ENCODE assay signal across 10 cellular contexts in the genomic region with DNA sequence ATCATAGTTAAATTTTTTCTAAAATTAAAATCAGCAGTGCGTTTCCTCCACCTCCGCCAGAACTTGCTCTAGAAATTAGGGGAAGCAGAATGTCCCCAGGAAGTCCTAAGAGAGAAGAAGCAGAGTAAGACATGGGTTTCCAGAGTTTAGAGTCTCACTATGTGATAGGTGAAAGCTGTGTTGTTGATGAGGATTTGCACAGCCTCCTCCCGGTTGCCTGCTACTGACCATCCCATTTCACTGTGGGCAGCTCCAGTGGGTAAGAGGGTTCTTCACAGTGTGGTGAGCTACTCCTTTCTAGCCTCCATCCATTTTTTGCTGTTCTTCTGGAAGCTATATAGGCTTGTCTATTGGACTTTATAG. TPM values are rescaled to one million over a fixed set of nuclear protein-coding genes. Genes with fewer than 3 reads are reported as not detected.
DNase-seq lines count a peak whose midpoint lies in the region; ATAC-seq, FAIRE-seq and TF ChIP-seq lines count a peak whose summit lies in the region.
"Had no signal": no experiment of that assay in that cellular context is flagged by ENCODE, and none has a peak within 500 bp of the region (broad histone marks: within the 10 kb centered on the region; RNA-seq: fewer than 3 reads in every experiment).

No MANE protein-coding gene starts in this region.

- peaks cover 61% of the 10 kb centered on the region for H3K4me1 Mint-ChIP-seq in CD8-positive, alpha-beta T cell (ENCODE audit: low read depth)

- no peaks in the 10 kb centered on the region for H3K27me3 ChIP-seq in CD8-positive, alpha-beta T cell (ENCODE audit: insufficient read depth, low read length)
- H3K27me3 ChIP-seq in breast epithelium (no peaks in the 10 kb centered on the region), osteoblast (ENCODE audit: insufficient read depth, low read length) (no peaks in the 10 kb centered on the region)

- H3K27ac Mint-ChIP-seq in CD8-positive, alpha-beta T cell: peak overlapping the region; percentile 95

- no peaks in the 10 kb centered on the region for H3K9me3 ChIP-seq in CD8-positive, alpha-beta T cell (ENCODE audit: low read length)
- H3K9me3 ChIP-seq in HEK293 (ENCODE audit: control insufficient read depth, insufficient read depth, low read depth, low read length): no peaks in the 10 kb centered on the region
- H3K9me3 ChIP-seq in breast epithelium: no peaks in the 10 kb centered on the region
- H3K9me3 ChIP-seq in osteoblast (ENCODE audit: low read depth, low read length): no peaks in the 10 kb centered on the region

- H3K36me3 Mint-ChIP-seq in CD8-positive, alpha-beta T cell: no peaks in the 10 kb centered on the region

- TF ChIP-seq POLR2A in breast epithelium (IDR thresholded peaks at IDR 0.05): no peak
- no peak for TF ChIP-seq POLR2A in H54 (IDR thresholded peaks at IDR 0.05; ENCODE audit: low read depth, low read length)

- peak overlapping the region; percentile 71 for H3K4me3 Mint-ChIP-seq in CD8-positive, alpha-beta T cell

- DNase-seq in CD8-positive, alpha-beta T cell: no peak
- DNase-seq in breast epithelium (ENCODE audit: low spot score in 2 of 2): no peak
- no peak for DNase-seq in osteoblast (ENCODE audit: insufficient read length, low spot score, missing footprints)
- DNase-seq in H54 (ENCODE audit: insufficient read length, low spot score): no peak
- DNase-seq in D721Med (ENCODE audit: insufficient read length, low spot score): no peak
- DNase-seq: DMS153 had no signal

- H3K4me2 ChIP-seq in osteoblast (ENCODE audit: insufficient read depth, low read length): peak overlapping the region; percentile 91

- no peaks in the 10 kb centered on the region for H3K36me3 ChIP-seq in CD8-positive, alpha-beta T cell (ENCODE audit: insufficient read depth, low read length)
- H3K36me3 ChIP-seq in HEK293 (ENCODE audit: control insufficient read depth in 2 of 2, insufficient read depth in 1 of 2, low read length in 2 of 2) (no peaks in the 10 kb centered on the region), breast epithelium (no peaks in the 10 kb centered on the region), osteoblast (ENCODE audit: insufficient read depth, low read length) (no peaks in the 10 kb centered on the region)

- ATAC-seq in CD8-positive, alpha-beta T cell: no peak
- ATAC-seq in HG02610 (IDR thresholded peaks at IDR 0.05; ENCODE audit: unreplicated experiment): no peak
- no peak for ATAC-seq in HG02642 (IDR thresholded peaks at IDR 0.05; ENCODE audit: poor library complexity, unreplicated experiment)

- H3K4me3 ChIP-seq in CD8-positive, alpha-beta T cell (ENCODE audit: low read depth, low read length): peak overlapping the region; percentile 11
- no peak overlapping the region for H3K4me3 ChIP-seq in HEK293 (ENCODE audit: low read depth, low read length)
- no peak overlapping the region for H3K4me3 ChIP-seq in breast epithelium
- H3K4me3 ChIP-seq in osteoblast (ENCODE audit: insufficient read depth, low read length): peak overlapping the region; percentile 63
- H3K4me3 ChIP-seq: lung had no signal

- TF ChIP-seq CTCF in CD8-positive, alpha-beta T cell (IDR thresholded peaks at IDR 0.05): no peak
- TF ChIP-seq CTCF in HEK293 (tag by site-specific recombination; IDR thresholded peaks at IDR 0.05) (no peak), breast epithelium (IDR thresholded peaks at IDR 0.05) (no peak), osteoblast (IDR thresholded peaks at IDR 0.05; ENCODE audit: extremely low read depth, low read depth, low read length) (no peak), D721Med (IDR thresholded peaks at IDR 0.05; ENCODE audit: insufficient read depth, missing control alignments) (no peak)

- POLR2A ChIA-PET in CD8-positive, alpha-beta T cell (lab: Charles Lee): interaction anchor here (1.4 to 4.7 kb wide), 2 partner anchors 9 to 12 kb away, joined by 5 to 30 read pairs; a partner anchor contains a TSS
- POLR2A ChIA-PET in HEK293 (lab: Yijun Ruan, JAX): no interaction called here

- H3K79me2 ChIP-seq in osteoblast (ENCODE audit: insufficient read depth, low read length): peaks cover 29% of the 10 kb centered on the region

- H3K9me3 Mint-ChIP-seq in CD8-positive, alpha-beta T cell: no peaks in the 10 kb centered on the region

- intact Hi-C loops in CD8-positive, alpha-beta T cell (cut with DNase I, micrococcal nuclease): loop anchor here (1.0 to 5.0 kb wide), 2 partner anchors 13 to 72 kb away; a partner anchor contains a TSS
- intact Hi-C loops in breast epithelium (cut with DNase I; ENCODE audit: low total_unique reads): loop anchor here (10.0 kb wide), 1 partner anchor 305 kb away; no protein-coding TSS in a partner anchor

- FAIRE-seq in H54 (lab: Jason Lieb, UNC) (no peak), D721Med (lab: Jason Lieb, UNC) (no peak)

- H4K20me1 ChIP-seq in osteoblast (ENCODE audit: insufficient read depth, low read length): peaks cover 15% of the 10 kb centered on the region

- CTCF ChIA-PET in CD8-positive, alpha-beta T cell (lab: Charles Lee): interaction anchor here (1.3 kb wide), 1 partner anchor 14 kb away, joined by 3 read pairs; no protein-coding TSS in a partner anchor
- CTCF ChIA-PET in HEK293 (lab: Yijun Ruan, JAX): interaction anchor here (0.6 to 0.7 kb wide), 3 partner anchors 142 to 1943 kb away, joined by 3 to 4 read pairs (median 3); no protein-coding TSS in a partner anchor

- peaks cover 44% of the 10 kb centered on the region for H3K4me1 ChIP-seq in CD8-positive, alpha-beta T cell (ENCODE audit: insufficient read depth, low read length)
- H3K4me1 ChIP-seq in HEK293 (ENCODE audit: control insufficient read depth, insufficient read depth, low read length) (peaks cover 24% of the 10 kb centered on the region), breast epithelium (no peaks in the 10 kb centered on the region), osteoblast (ENCODE audit: insufficient read depth, low read length) (peaks cover 29% of the 10 kb centered on the region)

- peak overlapping the region; percentile 51 for H2AFZ ChIP-seq in osteoblast (ENCODE audit: low read length)

- no peaks in the 10 kb centered on the region for H3K27me3 Mint-ChIP-seq in CD8-positive, alpha-beta T cell (ENCODE audit: low read depth)

- H3K27ac ChIP-seq in CD8-positive, alpha-beta T cell (ENCODE audit: low read depth, low read length): peak overlapping the region; percentile 60
- no peak overlapping the region for H3K27ac ChIP-seq in HEK293 (ENCODE audit: extremely low read depth, low read depth, low read length)
- peak overlapping the region; percentile 52 to 80 for H3K27ac ChIP-seq in breast epithelium
- H3K27ac ChIP-seq in osteoblast (ENCODE audit: low read depth, low read length): peak overlapping the region; percentile 94

TF ChIP-seq in HEK293, 187 proteins besides CTCF, POLR2A, EP300 and RAD21:
- no peak for TF ChIP-seq ZNF544 (tag by site-specific recombination; IDR thresholded peaks at IDR 0.05)
- no peak for TF ChIP-seq ZNF184 (tag by site-specific recombination; IDR thresholded peaks at IDR 0.05)
- TF ChIP-seq ZNF394 (tag by site-specific recombination; IDR thresholded peaks at IDR 0.05; ENCODE audit: borderline replicate concordance): peak; percentile 40; the same call in 1 of the 2 replicates

RNA-seq across cellular contexts. Expression of a gene that starts 13.3 kb away (rescaled TPM):
- total RNA-seq in CD8-positive, alpha-beta T cell: 1 to 10 TPM in 1 of 2 experiments, under 1 TPM in 1; 0.90 to 1.0 TPM
- 10 to 100 TPM; 10.5 to 28.8 (median 13.2) TPM for total RNA-seq in breast epithelium
- total RNA-seq in osteoblast: 18.1 and 21.2 TPM in 2 replicates

Comparison
In these comparisons a context has a peak if more than half of its experiments do, and no peak if none do; other contexts are left out.
1. H3K4me3 ChIP-seq: peak in CD8-positive, alpha-beta T cell (single experiment) and osteoblast (single experiment); none in HEK293 (single experiment) and breast epithelium (0 of 3).